1 cellular context compared by ENCODE assay signal in the genomic region with DNA sequence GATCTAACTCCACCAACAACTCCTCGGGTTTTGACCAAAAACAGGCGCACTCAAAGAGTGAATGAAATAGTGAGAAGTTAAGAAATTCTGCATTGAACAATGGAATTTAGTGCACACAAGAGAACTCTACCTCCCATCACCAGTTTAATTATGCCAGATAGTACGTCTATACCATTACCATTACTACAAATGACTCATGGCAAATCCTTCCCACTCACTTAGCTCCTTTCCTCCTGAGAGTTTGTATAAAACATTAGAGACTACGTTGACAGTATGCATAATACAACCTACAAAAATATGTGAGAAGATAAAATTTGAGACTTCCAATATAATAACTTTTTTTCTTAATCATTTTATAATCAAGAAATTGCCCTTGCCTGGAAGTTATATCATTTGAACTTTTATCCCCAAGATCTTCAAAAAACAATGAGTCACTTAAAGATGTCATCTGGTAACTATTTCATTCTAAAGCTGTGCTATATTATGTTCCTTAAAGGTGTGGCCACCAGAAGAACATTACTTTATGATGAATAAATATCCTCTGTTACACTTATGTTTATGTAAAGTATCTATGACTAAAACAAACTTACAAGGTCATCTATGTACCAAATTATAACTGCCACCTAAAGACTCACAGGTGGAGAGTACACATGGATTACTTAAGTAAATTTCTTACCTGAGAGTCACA.
TF ChIP-seq lines count a peak whose summit lies in the region.

No MANE protein-coding gene starts in this region.

TF ChIP-seq in IMR-90, 13 proteins besides CTCF, POLR2A, EP300 and RAD21:
- TF ChIP-seq BHLHE40 (IDR thresholded peaks at IDR 0.05; ENCODE audit: low read depth, low read length) (no peak), RCOR1 (IDR thresholded peaks at IDR 0.05; ENCODE audit: insufficient replicate concordance, low read length) (no peak), MAZ (IDR thresholded peaks at IDR 0.05; ENCODE audit: borderline replicate concordance, low read depth, low read length) (no peak), RFX5 (IDR thresholded peaks at IDR 0.05; ENCODE audit: low read depth, low read length) (no peak), CHD1 (IDR thresholded peaks at IDR 0.05; ENCODE audit: low read depth, low read length) (no peak), ELK1 (IDR thresholded peaks at IDR 0.05; ENCODE audit: borderline replicate concordance, low read depth, low read length) (no peak)
